In the genomic region with DNA sequence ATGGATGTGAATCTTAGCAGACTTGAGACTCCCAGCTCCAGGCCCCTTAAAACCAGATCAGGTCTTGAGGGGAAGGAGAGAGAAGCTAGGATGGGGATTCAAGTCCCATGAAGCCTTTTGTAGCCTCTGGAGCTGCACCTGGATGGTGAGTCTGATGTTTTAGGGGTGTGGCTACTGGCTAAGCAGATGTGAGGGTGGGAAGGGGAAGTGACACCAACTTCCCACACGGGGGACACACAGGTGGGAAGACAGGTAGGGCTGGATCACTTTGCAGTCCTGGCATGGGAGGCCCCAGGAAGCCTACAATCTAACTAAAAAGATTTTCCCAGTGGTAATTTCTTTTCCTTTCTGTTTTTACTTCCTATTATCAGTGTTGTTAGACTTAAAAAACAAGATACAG, we compare ENCODE assay signal across 22 cellular contexts. TPM values are rescaled to one million over a fixed set of nuclear protein-coding genes. Genes with fewer than 3 reads are reported as not detected.
DNase-seq lines count a peak whose midpoint lies in the region; ATAC-seq and TF ChIP-seq lines count a peak whose summit lies in the region.
"Had no signal": no experiment of that assay in that cellular context is flagged by ENCODE, and none has a peak within 500 bp of the region (broad histone marks: within the 10 kb centered on the region; RNA-seq: fewer than 3 reads in every experiment).

No MANE protein-coding gene starts in this region.

- TF ChIP-seq POLR2A in testis (IDR thresholded peaks at IDR 0.05) = no peak

- peaks cover 67% of the 10 kb centered on the region for H3K36me3 Mint-ChIP-seq in activated T-cell treated with anti-CD3 and anti-CD28 coated beads, Interleukin-2, amount 50 U/mL, for 24 hours (ENCODE audit: low read depth)
- peaks cover 5% of the 10 kb centered on the region for H3K36me3 Mint-ChIP-seq in T-helper 17 cell (ENCODE audit: low read depth)
- peaks cover 15 to 40% (median 27%) of the 10 kb centered on the region in 3 donors for H3K36me3 Mint-ChIP-seq in immature natural killer cell

- peaks cover 33% of the 10 kb centered on the region for H3K4me1 Mint-ChIP-seq in activated T-cell treated with anti-CD3 and anti-CD28 coated beads, Interleukin-2, amount 50 U/mL, for 24 hours (ENCODE audit: low read depth)
- H3K4me1 Mint-ChIP-seq in T-helper 17 cell = no peaks in the 10 kb centered on the region
- no peaks in the 10 kb centered on the region for H3K4me1 Mint-ChIP-seq in immature natural killer cell
- H3K4me1 Mint-ChIP-seq: CD4-positive, alpha-beta memory T cell had no signal

- no peaks in the 10 kb centered on the region for H3K27me3 ChIP-seq in testis
- H3K27me3 ChIP-seq: body of pancreas, Peyer's patch, transverse colon had no signal

- peak overlapping the region; percentile 81 to 92 for H3K27ac ChIP-seq in testis
- H3K27ac ChIP-seq: body of pancreas, Peyer's patch, VCaP had no signal

- H3K27me3 Mint-ChIP-seq in activated T-cell treated with anti-CD3 and anti-CD28 coated beads, Interleukin-2, amount 50 U/mL, for 24 hours = no peaks in the 10 kb centered on the region
- no peaks in the 10 kb centered on the region for H3K27me3 Mint-ChIP-seq in T-helper 17 cell
- H3K27me3 Mint-ChIP-seq in immature natural killer cell (ENCODE audit: low read depth in 3 of 3) = no peaks in the 10 kb centered on the region
- H3K27me3 Mint-ChIP-seq: CD4-positive, alpha-beta memory T cell had no signal

- intact Hi-C loops in testis (cut with DNase I; ENCODE audit: low total_unique reads) = loop anchor here (10.0 kb wide), 1 partner anchor 167 kb away; no protein-coding TSS in a partner anchor

- H3K27ac Mint-ChIP-seq in activated T-cell treated with anti-CD3 and anti-CD28 coated beads, Interleukin-2, amount 50 U/mL, for 24 hours = peak overlapping the region; percentile 77
- H3K27ac Mint-ChIP-seq in T-helper 17 cell = peak overlapping the region; percentile 67
- H3K27ac Mint-ChIP-seq in immature natural killer cell = peak overlapping the region in 4 of 6 donors; percentile 3 to 71 (median 44)

- no peak overlapping the region for H3K4me3 Mint-ChIP-seq in activated T-cell treated with anti-CD3 and anti-CD28 coated beads, Interleukin-2, amount 50 U/mL, for 24 hours
- H3K4me3 Mint-ChIP-seq in T-helper 17 cell = no peak overlapping the region
- H3K4me3 Mint-ChIP-seq in immature natural killer cell = no peak overlapping the region
- H3K4me3 Mint-ChIP-seq: CD4-positive, alpha-beta memory T cell had no signal

- peaks cover 41% of the 10 kb centered on the region for H3K4me1 ChIP-seq in testis
- H3K4me1 ChIP-seq: Peyer's patch had no signal

- ATAC-seq in T-helper 17 cell = no peak
- no peak for ATAC-seq in GM18868 (IDR thresholded peaks at IDR 0.05; ENCODE audit: unreplicated experiment)
- ATAC-seq: body of pancreas, left lobe of liver had no signal

- no peaks in the 10 kb centered on the region for H3K36me3 ChIP-seq in testis (ENCODE audit: low read depth, missing control alignments)

- no peak overlapping the region for H3K4me3 ChIP-seq in testis
- H3K4me3 ChIP-seq: body of pancreas, Peyer's patch, transverse colon had no signal

- TF ChIP-seq CTCF in testis (IDR thresholded peaks at IDR 0.05) = no peak

- no peaks in the 10 kb centered on the region for H3K9me3 Mint-ChIP-seq in activated T-cell treated with anti-CD3 and anti-CD28 coated beads, Interleukin-2, amount 50 U/mL, for 24 hours
- no peaks in the 10 kb centered on the region for H3K9me3 Mint-ChIP-seq in immature natural killer cell
- H3K9me3 Mint-ChIP-seq: CD4-positive, alpha-beta memory T cell had no signal

- H3K9me3 ChIP-seq in T-helper 17 cell (ENCODE audit: control insufficient read depth, low read length, poor library complexity, severe bottlenecking) (no peaks in the 10 kb centered on the region), testis (no peaks in the 10 kb centered on the region)
- H3K9me3 ChIP-seq: body of pancreas, Peyer's patch, transverse colon had no signal

- WGBS in testis, 2 donors = 76 to 80% methylated on average over 1 of the region's 1 CpG

- no peak for DNase-seq in activated T-cell treated with anti-CD3 and anti-CD28 coated beads, Interleukin-2, amount 50 U/mL, for 24 hours
- no peak for DNase-seq in activated T-cell treated with anti-CD3 and anti-CD28 coated beads, Interleukin-2, amount 50 U/mL, for 1 hour
- DNase-seq in T-helper 17 cell (no peak), immature natural killer cell (no peak), testis (no peak), DMS 273 (lab: John Stamatoyannopoulos, UW; ENCODE audit: unreplicated experiment) (no peak)
- DNase-seq in activated effector memory CD4-positive, alpha-beta T cell treated with anti-CD3 and anti-CD28 coated beads, Interleukin-2, amount 50 U/mL, for 16 hours = no peak
- DNase-seq: ACHN; activated CD8-positive, alpha-beta memory T cell treated with anti-CD3 and anti-CD28 coated beads for 24 hours; activated gamma-delta T cell treated with Interleukin-2 at 50 U/mL for 16 hours; body of pancreas; CD4-positive, alpha-beta memory T cell; effector CD8-positive, alpha-beta T cell; GOT3; MM.1S; NCI-H2081 treated with DMSO at 0.1 percent for 48 hours; NCI-H748 treated with DMSO at 0.1 percent for 48 hours; Peyer's patch; transverse colon had no signal

RNA-seq across cellular contexts. Expression of a gene that starts 38.7 kb away (rescaled TPM):
- total RNA-seq in T-helper 17 cell (10 to 100 TPM; 33.9 to 37.3 TPM), testis (10 to 100 TPM; 72.1 to 78.5 TPM)
- polyA plus RNA-seq in immature natural killer cell (10 to 100 TPM in 1 of 3 donors, 1 to 10 TPM in 1, not detected in 1; 5.8 to 15.0 TPM), testis (ENCODE audit: insufficient read depth, low read depth, low replicate concordance) (94.2 TPM)

RNA-seq across cellular contexts. Expression of a gene that starts 39.1 kb away (rescaled TPM):
- total RNA-seq in T-helper 17 cell = 10 to 100 TPM; 14.8 TPM
- 10 to 100 TPM; 11.3 to 25.0 (median 21.9) TPM for polyA plus RNA-seq in immature natural killer cell
- 100 to 1,000 TPM in 1 of 2 donors, 10 to 100 TPM in 1; 99.3 to 120 TPM for total RNA-seq in testis
- polyA plus RNA-seq in testis (ENCODE audit: insufficient read depth, low read depth, low replicate concordance) = 169 TPM

Comparison
In these comparisons a context has a peak if more than half of its experiments do, and no peak if none do; other contexts are left out.
1. RNA of a gene that starts 39.1 kb away (total RNA-seq): 99.3 to 120 TPM in testis; 14.8 TPM in T-helper 17 cell; every median in the first group is over 4 times any median in the second.
2. Peak in every context shown above with its lines, with median percentiles within 50 percentile points of each other: H3K27ac Mint-ChIP-seq.